8 cellular contexts compared by ENCODE assay signal in the genomic region with DNA sequence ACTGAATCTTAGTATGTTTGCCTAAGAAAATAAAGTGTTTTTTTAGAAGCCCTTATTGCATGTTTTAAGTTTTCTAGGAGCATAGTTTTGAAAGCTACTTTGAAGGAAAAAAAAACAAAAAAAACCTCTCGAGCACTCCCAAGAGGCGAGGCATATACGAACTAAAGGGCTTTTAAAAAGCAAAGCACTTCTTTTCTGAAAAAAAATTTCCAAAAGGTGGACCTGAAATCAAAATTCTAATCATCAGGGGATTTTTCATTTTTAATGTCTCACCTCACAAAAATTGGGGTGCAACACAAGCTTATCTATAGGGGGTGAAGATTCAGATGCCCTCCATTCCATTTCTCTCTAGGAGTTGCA. TPM values are rescaled to one million over a fixed set of nuclear protein-coding genes. Genes with fewer than 3 reads are reported as not detected.
DNase-seq lines count a peak whose midpoint lies in the region; ATAC-seq and TF ChIP-seq lines count a peak whose summit lies in the region.

No MANE protein-coding gene starts in this region.

- H3K27ac Mint-ChIP-seq in T-helper 2 cell treated with Interferon-gamma antibody and Interleukin-4, amounts not matched to agents 5 μg/mL and 100 μg/mL, for 36 hours, result peak overlapping the region; percentile 97
- H3K27ac Mint-ChIP-seq in activated B cell treated with CpG ODN at 0.5 μM for 24 hours, result peak overlapping the region; percentile 99

- no peaks in the 10 kb centered on the region for H3K27me3 ChIP-seq in stomach

- POLR2A ChIA-PET in activated B cell treated with CpG ODN at 0.5 μM for 24 hours (lab: Charles Lee), result interaction anchor here (0.9 to 1.6 kb wide), 3 partner anchors 240 to 534 kb away, joined by 4 to 6 read pairs (median 4); a partner anchor contains a TSS

- 4 to 10% (median 5%) methylated on average over 3 of the region's 3 CpGs for WGBS in stomach, 5 donors

- H3K36me3 Mint-ChIP-seq in T-helper 2 cell treated with Interferon-gamma antibody and Interleukin-4, amounts not matched to agents 5 μg/mL and 100 μg/mL, for 36 hours (ENCODE audit: low read depth), result peaks cover 34% of the 10 kb centered on the region
- peaks cover 35% of the 10 kb centered on the region for H3K36me3 Mint-ChIP-seq in activated B cell treated with CpG ODN at 0.5 μM for 24 hours (ENCODE audit: low read depth)

- no peak for TF ChIP-seq EP300 in stomach (IDR thresholded peaks at IDR 0.05)

- no peak for ATAC-seq in activated B cell treated with CpG ODN at 0.5 μM for 24 hours (ENCODE audit: low read depth)

- H3K4me1 Mint-ChIP-seq in T-helper 2 cell treated with Interferon-gamma antibody and Interleukin-4, amounts not matched to agents 5 μg/mL and 100 μg/mL, for 36 hours (ENCODE audit: low read depth), result peaks cover 38% of the 10 kb centered on the region
- peaks cover 31% of the 10 kb centered on the region for H3K4me1 Mint-ChIP-seq in activated B cell treated with CpG ODN at 0.5 μM for 24 hours

- TF ChIP-seq CTCF in activated B cell treated with CpG ODN at 0.5 μM for 24 hours (IDR thresholded peaks at IDR 0.05) (no peak), stomach (IDR thresholded peaks at IDR 0.05) (no peak)

- peaks cover 6 to 30% (median 21%) of the 10 kb centered on the region in 4 donors for H3K4me1 ChIP-seq in stomach

- peak overlapping the region; percentile 93 to 99 (median 97) for H3K27ac ChIP-seq in stomach

- no peaks in the 10 kb centered on the region for H3K27me3 Mint-ChIP-seq in T-helper 2 cell treated with Interferon-gamma antibody and Interleukin-4, amounts not matched to agents 5 μg/mL and 100 μg/mL, for 36 hours (ENCODE audit: low read depth)
- H3K27me3 Mint-ChIP-seq in activated B cell treated with CpG ODN at 0.5 μM for 24 hours, result no peaks in the 10 kb centered on the region

- no peak for DNase-seq in T-helper 2 cell treated with Interferon-gamma antibody and Interleukin-4, amounts not matched to agents 5 μg/mL and 100 μg/mL, for 36 hours (ENCODE audit: low spot score)
- no peak for DNase-seq in T-helper 2 cell
- DNase-seq in activated B cell treated with CpG ODN at 0.5 μM for 24 hours, result no peak
- no peak for DNase-seq in stomach
- no peak for DNase-seq in NCI-H146 treated with DMSO at 0.1 percent for 48 hours (lab: John Stamatoyannopoulos, UW; ENCODE audit: unreplicated experiment)
- no peak for DNase-seq in NCI-H1930 (lab: John Stamatoyannopoulos, UW)
- DNase-seq in stimulated activated CD4-positive, alpha-beta T cell treated with anti-CD3 and anti-CD28 coated beads, Interleukin-4, amount 100 ng/mL, for 4 hours, result no peak

- H3K4me3 Mint-ChIP-seq in T-helper 2 cell treated with Interferon-gamma antibody and Interleukin-4, amounts not matched to agents 5 μg/mL and 100 μg/mL, for 36 hours, result peak overlapping the region; percentile 98
- peak overlapping the region; percentile 99 for H3K4me3 Mint-ChIP-seq in activated B cell treated with CpG ODN at 0.5 μM for 24 hours

- H3K4me3 ChIP-seq in iPS-11a (ENCODE audit: low read depth, low read length) (peak overlapping the region; percentile 91), stomach (peak overlapping the region; percentile 63 to 90 (median 85))

- no peaks in the 10 kb centered on the region for H3K9me3 Mint-ChIP-seq in T-helper 2 cell treated with Interferon-gamma antibody and Interleukin-4, amounts not matched to agents 5 μg/mL and 100 μg/mL, for 36 hours
- no peaks in the 10 kb centered on the region for H3K9me3 Mint-ChIP-seq in activated B cell treated with CpG ODN at 0.5 μM for 24 hours

- CTCF ChIA-PET in activated B cell treated with CpG ODN at 0.5 μM for 24 hours (lab: Charles Lee), result no interaction called here

- no peaks in the 10 kb centered on the region for H3K9me3 ChIP-seq in stomach

- TF ChIP-seq POLR2A in stomach (IDR thresholded peaks at IDR 0.05), result no peak

- intact Hi-C loops in activated B cell treated with CpG ODN at 0.5 μM for 24 hours (cut with micrococcal nuclease) (loop anchor here (1.0 to 10.0 kb wide), 9 partner anchors 100 to 1273 kb away; a partner anchor contains a TSS), stomach (cut with DNase I; ENCODE audit: low total_unique reads) (no loop called here)

- peaks cover 0 to 20% (median 13%) of the 10 kb centered on the region in 4 donors for H3K36me3 ChIP-seq in stomach

RNA-seq across cellular contexts. Expression of a gene that starts 0.6 kb away (rescaled TPM):
- 11.1 and 14.7 TPM in 2 replicates for total RNA-seq in activated B cell treated with CpG ODN at 0.5 μM for 24 hours
- total RNA-seq in stomach, result 10 to 100 TPM in 2 of 5 donors, 1 to 10 TPM in 2, under 1 TPM in 1; 0.58 to 28.5 (median 2.2) TPM
- polyA plus RNA-seq in stomach, result 10 to 100 TPM in 1 of 3 donors, 1 to 10 TPM in 2; 6.3 to 13.8 (median 7.9) TPM

RNA-seq across cellular contexts. Expression of a gene that starts 0.7 kb away (rescaled TPM):
- total RNA-seq in activated B cell treated with CpG ODN at 0.5 μM for 24 hours (27.1 and 31.7 TPM in 2 replicates), stomach (10 to 100 TPM in 1 of 5 donors, 1 to 10 TPM in 4; 2.3 to 16.5 (median 5.8) TPM)
- polyA plus RNA-seq in stomach, result 10 to 100 TPM in 1 of 3 donors, 1 to 10 TPM in 2; 4.6 to 10.1 (median 6.1) TPM
